25 cellular contexts compared by ENCODE assay signal in the genomic region with DNA sequence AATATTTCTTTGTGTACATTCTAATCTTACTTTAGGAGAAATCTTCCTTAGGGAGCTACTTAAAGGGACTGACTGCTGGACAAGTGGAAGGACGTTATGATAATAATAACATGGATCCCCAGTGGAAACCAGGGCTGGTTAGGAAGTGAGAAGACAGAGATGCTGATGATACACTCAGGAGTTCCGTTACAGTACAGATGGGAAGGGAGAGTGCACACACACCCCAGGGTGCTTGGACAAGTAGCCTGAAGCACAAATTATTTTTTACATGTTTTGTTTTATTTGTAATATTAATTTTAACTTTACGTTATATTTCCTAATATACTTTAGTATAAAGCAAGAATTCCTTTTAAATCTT.
"Had no signal": no experiment of that assay in that cellular context is flagged by ENCODE, and none has a peak within 500 bp of the region (broad histone marks: within the 10 kb centered on the region; RNA-seq: fewer than 3 reads in every experiment).

No MANE protein-coding gene starts in this region.

- H3K36me3 ChIP-seq: cardiac muscle cell, neutrophil, right lobe of liver, suprapubic skin, vagina had no signal

- H3K4me2 ChIP-seq: hepatocyte had no signal

- DNase-seq: activated B cell treated with CpG ODN at 0.5 μM for 24 hours; activated CD4-positive, alpha-beta memory T cell treated with anti-CD3 and anti-CD28 coated beads, Interleukin-2, amount 10 ng/mL, durations not matched to agents 7 days and 5 days; activated CD4-positive, alpha-beta T cell treated with anti-CD3 and anti-CD28 coated beads for 48 hours; activated CD8-positive, alpha-beta memory T cell treated with anti-CD3 and anti-CD28 coated beads, Interleukin-2, amount 10 ng/mL, durations not matched to agents 7 days and 5 days; activated naive CD4-positive, alpha-beta T cell; activated naive CD8-positive, alpha-beta T cell treated with anti-CD3 and anti-CD28 coated beads, Interleukin-2, amount 10 ng/mL, durations not matched to agents 7 days and 5 days; amygdala; effector memory CD8-positive, alpha-beta T cell; left cardiac atrium; mesenchymal stem cell; naive B cell; right lobe of liver; small intestine; stimulated activated CD4-positive, alpha-beta T cell treated with anti-CD3 and anti-CD28 coated beads, Interleukin-4, amount 100 ng/mL, for 1 hour; stimulated activated naive CD8-positive, alpha-beta T cell treated with anti-CD3 and anti-CD28 coated beads, Interleukin-15, amount 100 ng/mL, for 72 hours; trophoblast cell had no signal

- H3K9ac ChIP-seq: parathyroid adenoma had no signal

- H3K4me1 ChIP-seq: parathyroid adenoma, right lobe of liver, suprapubic skin, vagina had no signal

- H3K27ac ChIP-seq: cardiac muscle cell, hepatocyte, neutrophil, parathyroid adenoma, right lobe of liver, suprapubic skin, vagina had no signal

- H2AFZ ChIP-seq: hepatocyte, parathyroid adenoma had no signal

- H3K27me3 ChIP-seq: cardiac muscle cell, hepatocyte, neutrophil, right lobe of liver, suprapubic skin, vagina had no signal

- H3K9me3 ChIP-seq: mucosa of descending colon, neutrophil, right lobe of liver, suprapubic skin, vagina had no signal

- H3K4me3 ChIP-seq: cardiac muscle cell, hepatocyte, mucosa of descending colon, right lobe of liver, suprapubic skin, vagina had no signal

- FAIRE-seq: islet of Langerhans, small intestine, TTC549 had no signal

- H3K79me2 ChIP-seq: hepatocyte, parathyroid adenoma had no signal
